ENCODE assay signal across 17 cellular contexts in genomic region chr12:132157733-132158409, GRCh38. TPM values are rescaled to one million over a fixed set of nuclear protein-coding genes. Genes with fewer than 3 reads are reported as not detected.
A peak's percentile ranks its signal among the peaks of the same experiment; 100 is the strongest.
DNase-seq lines count a peak whose midpoint lies in the region; ATAC-seq, FAIRE-seq and TF ChIP-seq lines count a peak whose summit lies in the region.
"Had no signal": no experiment of that assay in that cellular context is flagged by ENCODE, and none has a peak within 500 bp of the region (broad histone marks: within the 10 kb centered on the region; RNA-seq: fewer than 3 reads in every experiment).

No MANE protein-coding gene starts in this region.

- H3K4ac ChIP-seq in IMR-90 (ENCODE audit: low read depth, low read length) (no peak overlapping the region), mesendoderm (ENCODE audit: low read depth, low read length) (no peak overlapping the region)

- H3K9ac ChIP-seq in IMR-90 (ENCODE audit: low read depth, low read length) (no peak overlapping the region), mesendoderm (ENCODE audit: low read length) (no peak overlapping the region)
- H3K9ac ChIP-seq: BLaER1 treated with 17β-estradiol and CSF1 and Interleukin-3, amounts not matched to agents 10 nM and 100 nM had no signal

- H4K8ac ChIP-seq in IMR-90 (ENCODE audit: low read depth in 2 of 2, low read length in 2 of 2) (no peak overlapping the region), mesendoderm (ENCODE audit: low read depth, low read length) (no peak overlapping the region)

- no peak overlapping the region for H3K14ac ChIP-seq in IMR-90 (replicated peaks; ENCODE audit: low read depth, low read length)

- H3K36me3 Mint-ChIP-seq in chondrocyte (ENCODE audit: low read depth), result no peaks in the 10 kb centered on the region

- no peaks in the 10 kb centered on the region for H3K9me3 Mint-ChIP-seq in chondrocyte (ENCODE audit: low read depth)
- H3K9me3 Mint-ChIP-seq: CD8-positive, alpha-beta T cell; GM23338 had no signal

- TF ChIP-seq CTCF in IMR-90 (conservative IDR thresholded peaks at IDR 0.05; ENCODE audit: low read depth, low read length), result no peak
- no peak for TF ChIP-seq CTCF in chondrocyte (IDR thresholded peaks at IDR 0.05)

- no peak overlapping the region for H3K4me3 Mint-ChIP-seq in chondrocyte (ENCODE audit: unreplicated experiment)
- H3K4me3 Mint-ChIP-seq: B cell; CD8-positive, alpha-beta T cell; GM23338 had no signal

- no peak overlapping the region for H2AK5ac ChIP-seq in IMR-90 (ENCODE audit: low read depth, low read length)
- H2AK5ac ChIP-seq in mesendoderm (ENCODE audit: low read length), result no peak overlapping the region

- no peak overlapping the region for H3K27ac Mint-ChIP-seq in chondrocyte (ENCODE audit: unreplicated experiment)
- H3K27ac Mint-ChIP-seq: B cell; CD8-positive, alpha-beta T cell; GM23338 had no signal

- H3K23ac ChIP-seq in IMR-90 (ENCODE audit: low read depth, low read length) (no peak overlapping the region), mesendoderm (ENCODE audit: low read length) (no peak overlapping the region)

- intact Hi-C loops in IMR-90 (cut with micrococcal nuclease), result no loop called here

- no TSS peak for BruUV-seq in IMR-90 (replicated peaks; lab: Mats Ljungman, UMichigan)

- H3K27me3 ChIP-seq in IMR-90 (ENCODE audit: control insufficient read depth, insufficient read depth, low read length), result peaks cover 4% of the 10 kb centered on the region; the same call in 1 of the 2 replicates
- no peaks in the 10 kb centered on the region for H3K27me3 ChIP-seq in mesendoderm (ENCODE audit: insufficient read depth, low read length, poor library complexity)

- H3K18ac ChIP-seq in IMR-90 (ENCODE audit: low read depth, low read length) (no peak overlapping the region), mesendoderm (ENCODE audit: low read length) (no peak overlapping the region)

- H2BK120ac ChIP-seq in IMR-90 (ENCODE audit: low read depth, low read length), result no peak overlapping the region
- no peak overlapping the region for H2BK120ac ChIP-seq in mesendoderm (ENCODE audit: low read depth, low read length)

- H2BK5ac ChIP-seq in IMR-90 (ENCODE audit: low read depth, low read length, poor library complexity, severe bottlenecking), result peak overlapping the region; percentile 95
- no peak overlapping the region for H2BK5ac ChIP-seq in mesendoderm (ENCODE audit: low read length)

- H3K4me1 ChIP-seq in IMR-90 (ENCODE audit: control insufficient read depth, insufficient read depth, low read length) (peaks cover 3% of the 10 kb centered on the region), mesendoderm (ENCODE audit: control insufficient read depth, low read depth, low read length) (no peaks in the 10 kb centered on the region)

- DNase-seq in GM12892 (ENCODE audit: insufficient read length) (no peak), IMR-90 (no peak), chondrocyte (ENCODE audit: low spot score) (peak; percentile 2), mesendoderm (no peak), glomerular visceral epithelial cell (ENCODE audit: extremely low spot score) (no peak)
- DNase-seq: Calu3, DMS79 treated with DMSO at 0.1 percent for 48 hours, GF-D8, H7 had no signal

- FAIRE-seq in GM12892 (lab: Jason Lieb, UNC), result peak; percentile 82
- FAIRE-seq: GM19239 had no signal

- H3K79me2 ChIP-seq in mesendoderm (ENCODE audit: control insufficient read depth, insufficient read depth, low read length), result no peaks in the 10 kb centered on the region

- no peak overlapping the region for H2AK9ac ChIP-seq in IMR-90 (replicated peaks; ENCODE audit: low read depth, low read length, poor library complexity)

- TF ChIP-seq RAD21 in IMR-90 (IDR thresholded peaks at IDR 0.05; ENCODE audit: low read length), result no peak

- H3K4me2 ChIP-seq in IMR-90 (ENCODE audit: low read depth, low read length) (no peak overlapping the region), mesendoderm (ENCODE audit: low read length) (no peak overlapping the region)
- H3K4me2 ChIP-seq: GM23338 had no signal

- H3K4me3 ChIP-seq in IMR-90 (ENCODE audit: insufficient read depth, low read depth, low read length) (no peak overlapping the region), mesendoderm (ENCODE audit: low read length) (peak overlapping the region; percentile 5)
- H3K4me3 ChIP-seq: BLaER1 treated with 17β-estradiol and CSF1 and Interleukin-3, amounts not matched to agents 10 nM and 100 nM; GM23338 had no signal

- WGBS in IMR-90 (ENCODE audit: extremely low coverage in 2 of 2, insufficient read length in 1 of 2), 2 experiments, result 83 to 100% methylated on average over 1 to 5 of the region's 5 CpGs
- WGBS in mesendoderm (ENCODE audit: extremely low coverage, insufficient coverage, low lambda C conversion rate), result 100% methylated on average over 5 of the region's 5 CpGs

- POLR2A ChIA-PET in IMR-90 (lab: Charles Lee; ENCODE audit: unreplicated experiment), result no interaction called here

- in situ Hi-C loops in IMR-90 (cut with MboI; ENCODE audit: low sequenced_read_pairs), result no loop called here

- no peaks in the 10 kb centered on the region for H3K9me3 ChIP-seq in IMR-90 (ENCODE audit: control insufficient read depth, insufficient read depth, low read length)

- H3K4me1 Mint-ChIP-seq in chondrocyte (ENCODE audit: low read depth), result peaks cover 10% of the 10 kb centered on the region
- H3K4me1 Mint-ChIP-seq: GM23338 had no signal

- H3K56ac ChIP-seq in IMR-90 (ENCODE audit: extremely low read depth, insufficient read depth, low read length) (no peak overlapping the region), mesendoderm (ENCODE audit: low read length) (no peak overlapping the region)

- H3K79me1 ChIP-seq in IMR-90 (ENCODE audit: low read depth in 1 of 2, low read length in 2 of 2) (no peaks in the 10 kb centered on the region), mesendoderm (ENCODE audit: low read length) (no peaks in the 10 kb centered on the region)

- H4K20me1 ChIP-seq in IMR-90 (ENCODE audit: insufficient read depth, low read length), result peaks cover 24% of the 10 kb centered on the region

- H2BK15ac ChIP-seq in IMR-90 (ENCODE audit: low read depth, low read length) (no peak overlapping the region), mesendoderm (replicated peaks; ENCODE audit: low read depth) (no peak overlapping the region)

- no peak overlapping the region for H4K91ac ChIP-seq in IMR-90 (ENCODE audit: insufficient read depth, low read depth, low read length)

- H3K27me3 Mint-ChIP-seq in chondrocyte (ENCODE audit: low read depth), result peaks cover 6% of the 10 kb centered on the region
- H3K27me3 Mint-ChIP-seq: B cell had no signal

- H3K27ac ChIP-seq in IMR-90 (ENCODE audit: insufficient read depth, low read length) (no peak overlapping the region), mesendoderm (ENCODE audit: low read depth, low read length) (no peak overlapping the region)
- H3K27ac ChIP-seq: BLaER1 treated with 17β-estradiol and CSF1 and Interleukin-3, amounts not matched to agents 10 nM and 100 nM had no signal

- H3K36me3 ChIP-seq in IMR-90 (ENCODE audit: control insufficient read depth, insufficient read depth, low read length), result peaks cover 10% of the 10 kb centered on the region
- peaks cover 14% of the 10 kb centered on the region for H3K36me3 ChIP-seq in mesendoderm (ENCODE audit: control insufficient read depth, insufficient read depth, low read length)

- peaks cover 17% of the 10 kb centered on the region; the same call in 1 of the 2 replicates for H3K9me1 ChIP-seq in IMR-90 (ENCODE audit: insufficient read depth, low read length)

- CTCF ChIA-PET in IMR-90 (lab: Yijun Ruan, JAX), result no interaction called here

- H2AFZ ChIP-seq in IMR-90 (replicated peaks; ENCODE audit: low read length, poor library complexity), result peak overlapping the region; percentile 21
- H2AFZ ChIP-seq: GM23338 had no signal

- dilution Hi-C loops in IMR-90 (cut with HindIII; ENCODE audit: low sequenced_read_pairs, unreplicated experiment), result no loop called here

- TF ChIP-seq POLR2A in GM12892 (IDR thresholded peaks at IDR 0.05; ENCODE audit: low read depth, low read length) (no peak), IMR-90 (IDR thresholded peaks at IDR 0.05; ENCODE audit: low read depth, low read length) (no peak)

- H4K5ac ChIP-seq in IMR-90 (ENCODE audit: low read depth, low read length) (no peak overlapping the region), mesendoderm (ENCODE audit: low read length) (no peak overlapping the region)

- no peak overlapping the region for H2BK20ac ChIP-seq in IMR-90 (ENCODE audit: low read depth, low read length)

- ATAC-seq in IMR-90 (ENCODE audit: low read depth) (no peak), HG02938 (IDR thresholded peaks at IDR 0.05; ENCODE audit: unreplicated experiment) (no peak), HG02642 (IDR thresholded peaks at IDR 0.05; ENCODE audit: poor library complexity, unreplicated experiment) (no peak)
- ATAC-seq: CD8-positive, alpha-beta T cell; GM23338; HCT116 had no signal

TF ChIP-seq in IMR-90, 13 proteins besides CTCF, POLR2A, EP300 and RAD21 (continues in another document):
- TF ChIP-seq BHLHE40 (IDR thresholded peaks at IDR 0.05; ENCODE audit: low read depth, low read length) (no peak), NFE2L2 (IDR thresholded peaks at IDR 0.05; ENCODE audit: low read depth, low read length) (no peak), USF2 (IDR thresholded peaks at IDR 0.05; ENCODE audit: low read depth, low read length) (no peak), SMC3 (IDR thresholded peaks at IDR 0.05; ENCODE audit: low read depth, low read length) (no peak), CEBPB (IDR thresholded peaks at IDR 0.05; ENCODE audit: low read depth, low read length) (no peak), MAFK (IDR thresholded peaks at IDR 0.05; ENCODE audit: low read depth, low read length) (no peak)

RNA-seq across cellular contexts. Expression of gene NOC4L, which starts 13.6 kb away (rescaled TPM):
- polyA plus RNA-seq in GM12892 (2012; ENCODE audit: missing spikeins), result 5.2 TPM
- total RNA-seq in IMR-90 (2012; rRNA removed) (5.2 and 6.1 TPM in 2 replicates), chondrocyte (14.4 to 16.0 TPM (median 14.7 TPM) in 3 replicates)
- 13.4 and 17.0 TPM in 2 replicates for polyA plus RNA-seq in IMR-90 (2012; rRNA removed)
- 12.0 and 16.4 TPM in 2 replicates for polyA plus RNA-seq in IMR-90 (2012; cell fraction: cytosol; rRNA removed)
- 12.2 and 32.5 TPM in 2 replicates for polyA plus RNA-seq in IMR-90 (2012; cell fraction: nucleus; rRNA removed; ENCODE audit: low replicate concordance)
- 47.8 TPM for polyA plus RNA-seq in mesendoderm (2013, experiment 1 of 2)
- 47.2 TPM for polyA plus RNA-seq in mesendoderm (2013, experiment 2 of 2)

RNA-seq across cellular contexts. Expression of gene DDX51, which starts 13.8 kb away (rescaled TPM):
- polyA plus RNA-seq in GM12892 (2012; ENCODE audit: missing spikeins), result 11.2 TPM
- total RNA-seq in IMR-90 (2012; rRNA removed), result 3.3 and 3.8 TPM in 2 replicates
- polyA plus RNA-seq in IMR-90 (2012; rRNA removed), result 14.5 and 17.2 TPM in 2 replicates
- polyA plus RNA-seq in IMR-90 (2012; cell fraction: cytosol; rRNA removed), result 10.6 and 16.7 TPM in 2 replicates
- 29.6 and 67.5 TPM in 2 replicates for polyA plus RNA-seq in IMR-90 (2012; cell fraction: nucleus; rRNA removed; ENCODE audit: low replicate concordance)
- 7.9 to 10.1 TPM (median 9.6 TPM) in 3 replicates for total RNA-seq in chondrocyte
- polyA plus RNA-seq in mesendoderm (2013, experiment 1 of 2), result 11.8 TPM
- 10.3 TPM for polyA plus RNA-seq in mesendoderm (2013, experiment 2 of 2)
